ENCODE assay signal across 8 cellular contexts in genomic region chr19:48872182-48872883, GRCh38. TPM values are rescaled to one million over a fixed set of nuclear protein-coding genes. Genes with fewer than 3 reads are reported as not detected.
DNase-seq lines count a peak whose midpoint lies in the region; ATAC-seq and TF ChIP-seq lines count a peak whose summit lies in the region.

Gene PPP1R15A (plus strand): TSS chr19:48872421. CDS start chr19:48873234, 813 bp downstream.

- peaks cover 41% of the 10 kb centered on the region for H3K79me2 ChIP-seq in PC-3 (ENCODE audit: low read length)

- peak within 1 kb of the TSS; percentile 100 for H3K4me2 ChIP-seq in PC-3 (ENCODE audit: low read length)

- H3F3A ChIP-seq in PC-3 (ENCODE audit: low read length, unreplicated experiment) = peaks cover 7% of the 10 kb centered on the region

- TSS peak; percentile 60 for BruUV-seq in PC-3 (replicated peaks; lab: Mats Ljungman, UMichigan)

- H3K9me3 ChIP-seq in PC-3 (ENCODE audit: low read length) = no peaks in the 10 kb centered on the region

- H3K9ac ChIP-seq in PC-3 (ENCODE audit: low read length) = peak within 1 kb of the TSS; percentile 100

- intact Hi-C loops in PC-3 (cut with micrococcal nuclease) = loop anchor here (2.0 kb wide), 1 partner anchor 36 kb away; the partner anchor contains the start of gene HSD17B14

- H3K27me3 ChIP-seq in PC-3 (ENCODE audit: low read length) = no peaks in the 10 kb centered on the region

- POLR2A ChIA-PET in PC-3 (lab: Charles Lee; ENCODE audit: unreplicated experiment) = interaction anchor here (0.5 to 0.7 kb wide), 4 partner anchors 33 to 826 kb away, joined by 3 to 4 read pairs (median 3); no protein-coding TSS in a partner anchor

- peaks cover 26% of the 10 kb centered on the region for H3K36me3 ChIP-seq in PC-3 (ENCODE audit: low read depth, low read length)

- H4K20me1 ChIP-seq in PC-3 (ENCODE audit: low read length) = peaks cover 31% of the 10 kb centered on the region

- ATAC-seq in GM19455 (IDR thresholded peaks at IDR 0.05; ENCODE audit: unreplicated experiment) (peak; percentile 44), PC-3 (peak; percentile 32)

- peak within 1 kb of the TSS; percentile 95 for H3K27ac ChIP-seq in PC-3 (ENCODE audit: low read length)

- H3K4me1 ChIP-seq in PC-3 (ENCODE audit: insufficient read depth, low read length) = peaks cover 15% of the 10 kb centered on the region

- no peak within 1 kb of the TSS for H2AFZ ChIP-seq in PC-3 (ENCODE audit: low read length)

- DNase-seq in CD1c-positive myeloid dendritic cell (ENCODE audit: extremely low spot score) (peak; percentile 99), PC-3 (peak; percentile 98), activated T-cell treated with anti-CD3 and anti-CD28 coated beads for 4 hours (peak; percentile 100), epidermal melanocyte (ENCODE audit: insufficient read length, low spot score) (peak; percentile 91), midbrain (lab: John Stamatoyannopoulos, UW) (peak; percentile 98)
- DNase-seq in Jurkat, Clone E6-1 (ENCODE audit: low read depth, low spot score) = peak; percentile 96
- peak; percentile 94 to 97 for DNase-seq in stimulated activated CD8-positive, alpha-beta memory T cell treated with anti-CD3 and anti-CD28 coated beads, Interleukin-15, amount 100 ng/mL, for 48 hours (ENCODE audit: low read depth in 2 of 2)

- CTCF ChIA-PET in PC-3 (lab: Charles Lee) = interaction anchor here (0.5 kb wide), 1 partner anchor 145 kb away, joined by 5 read pairs; no protein-coding TSS in a partner anchor

- peak within 1 kb of the TSS; percentile 92 for H3K4me3 ChIP-seq in Jurkat, Clone E6-1 (ENCODE audit: low read length)
- H3K4me3 ChIP-seq in PC-3 (ENCODE audit: low read length) = peak within 1 kb of the TSS; percentile 100

- H3K9me2 ChIP-seq in PC-3 (replicated peaks; ENCODE audit: low read length) = no peaks in the 10 kb centered on the region

- no peak for TF ChIP-seq CTCF in PC-3 (conservative IDR thresholded peaks at IDR 0.05; ENCODE audit: low read depth, low read length)

RNA-seq across cellular contexts. Expression of gene PPP1R15A, which starts in this region (rescaled TPM):
- 12.3 TPM for polyA plus RNA-seq in Jurkat, Clone E6-1 (2012; ENCODE audit: insufficient read depth, insufficient read length)
- total RNA-seq in PC-3 (2014; rRNA removed) = 78.0 and 105 TPM in 2 replicates

Comparison
In these comparisons a context has a peak if more than half of its experiments do, and no peak if none do; other contexts are left out.
1. Peak in every context shown above with its lines: DNase-seq, ATAC-seq, H3K4me3 ChIP-seq and H3K27ac ChIP-seq.